Comparison of ENCODE assay signal across 16 cellular contexts in genomic region chr10:103278424-103278823, GRCh38. TPM values are rescaled to one million over a fixed set of nuclear protein-coding genes. Genes with fewer than 3 reads are reported as not detected.
DNase-seq lines count a peak whose midpoint lies in the region; ATAC-seq, FAIRE-seq and TF ChIP-seq lines count a peak whose summit lies in the region.
"Had no signal": no experiment of that assay in that cellular context is flagged by ENCODE, and none has a peak within 500 bp of the region (broad histone marks: within the 10 kb centered on the region; RNA-seq: fewer than 3 reads in every experiment).

No MANE protein-coding gene starts in this region.

- H3K27ac Mint-ChIP-seq in astrocyte (ENCODE audit: unreplicated experiment) (no peak overlapping the region), mesothelial cell of epicardium (no peak overlapping the region)
- H3K27ac Mint-ChIP-seq: CD8-positive, alpha-beta T cell; stimulated activated memory B cell treated with anti-CD40 and anti-IgM and Interleukin-4, amounts not matched to agents 10 μg/mL and 1 μg/mL and 100 μg/mL, for 72 hours had no signal

- H3K36me3 ChIP-seq in astrocyte (ENCODE audit: insufficient read depth, low read length): no peaks in the 10 kb centered on the region

- H2AFZ ChIP-seq in astrocyte (ENCODE audit: low read depth, low read length): no peak overlapping the region

- peak overlapping the region; percentile 87 for H3K4me2 ChIP-seq in astrocyte (ENCODE audit: low read length)

- peaks cover 13% of the 10 kb centered on the region for H3K4me1 ChIP-seq in astrocyte (ENCODE audit: insufficient read depth, low read length)

- TF ChIP-seq CTCF in GM20000 (IDR thresholded peaks at IDR 0.05; ENCODE audit: extremely low read depth, missing control alignments) (no peak), astrocyte (IDR thresholded peaks at IDR 0.05; ENCODE audit: insufficient read depth, low read depth, low read length) (no peak), mesothelial cell of epicardium (IDR thresholded peaks at IDR 0.05; ENCODE audit: unreplicated experiment) (no peak)

- H3K4me1 Mint-ChIP-seq in astrocyte (ENCODE audit: low read depth, unreplicated experiment) (peaks cover 8% of the 10 kb centered on the region), mesothelial cell of epicardium (peaks cover 6% of the 10 kb centered on the region)

- no peak for ATAC-seq in GM21528 (IDR thresholded peaks at IDR 0.05; ENCODE audit: low FRiP score, unreplicated experiment)
- ATAC-seq: CD8-positive, alpha-beta T cell; stimulated activated memory B cell treated with anti-CD40 and anti-IgM and Interleukin-4, amounts not matched to agents 10 μg/mL and 1 μg/mL and 100 μg/mL, for 72 hours had no signal

- H3K4me3 Mint-ChIP-seq in astrocyte (ENCODE audit: unreplicated experiment) (peak overlapping the region; percentile 75), mesothelial cell of epicardium (peak overlapping the region; percentile 61)
- H3K4me3 Mint-ChIP-seq: stimulated activated memory B cell treated with anti-CD40 and anti-IgM and Interleukin-4, amounts not matched to agents 10 μg/mL and 1 μg/mL and 100 μg/mL, for 72 hours had no signal

- H3K27me3 Mint-ChIP-seq in astrocyte (ENCODE audit: low read depth, unreplicated experiment) (peaks cover 38% of the 10 kb centered on the region), mesothelial cell of epicardium (ENCODE audit: low read depth) (peaks cover 91% of the 10 kb centered on the region)

- DNase-seq in NCI-H146 (lab: John Stamatoyannopoulos, UW) (peak; percentile 45), NCI-H146 treated with DMSO at 0.1 percent for 48 hours (lab: John Stamatoyannopoulos, UW; ENCODE audit: unreplicated experiment) (no peak), GM20000 (ENCODE audit: low spot score) (peak; percentile 36), astrocyte (ENCODE audit: low read depth) (no peak), mesothelial cell of epicardium (ENCODE audit: low spot score in 2 of 2, unreplicated experiment in 2 of 2) (no peak), inferior parietal cortex (ENCODE audit: extremely low spot score) (no peak), DMS53 (lab: John Stamatoyannopoulos, UW) (no peak)
- DNase-seq: GOT3 had no signal

- H3K27me3 ChIP-seq in astrocyte (ENCODE audit: insufficient read depth, low read length): peaks cover 53% of the 10 kb centered on the region

- peaks cover 5% of the 10 kb centered on the region for H3K9me3 Mint-ChIP-seq in astrocyte (ENCODE audit: unreplicated experiment)
- H3K9me3 Mint-ChIP-seq in mesothelial cell of epicardium: no peaks in the 10 kb centered on the region

- H3K9me3 ChIP-seq in astrocyte (ENCODE audit: insufficient read depth, low read depth, low read length): no peaks in the 10 kb centered on the region

- H3K36me3 Mint-ChIP-seq in astrocyte (ENCODE audit: low read depth, unreplicated experiment) (no peaks in the 10 kb centered on the region), mesothelial cell of epicardium (no peaks in the 10 kb centered on the region)
- H3K36me3 Mint-ChIP-seq: CD8-positive, alpha-beta T cell; stimulated activated memory B cell treated with anti-CD40 and anti-IgM and Interleukin-4, amounts not matched to agents 10 μg/mL and 1 μg/mL and 100 μg/mL, for 72 hours had no signal

- H3K4me3 ChIP-seq in astrocyte (ENCODE audit: insufficient read depth, low read depth, low read length): no peak overlapping the region
- H3K4me3 ChIP-seq: lung had no signal

- peaks cover 24% of the 10 kb centered on the region for H4K20me1 ChIP-seq in astrocyte (ENCODE audit: insufficient read depth, low read length)

- no peak overlapping the region for H3K27ac ChIP-seq in astrocyte (ENCODE audit: low read depth, low read length)
- H3K27ac ChIP-seq: coronary artery had no signal

- no peak overlapping the region for H3K9ac ChIP-seq in astrocyte (ENCODE audit: low read length)

- FAIRE-seq in astrocyte (lab: Jason Lieb, UNC): no peak
- FAIRE-seq: RCC 7860 had no signal

- H3K79me2 ChIP-seq in astrocyte (ENCODE audit: insufficient read depth, low read length): no peaks in the 10 kb centered on the region

RNA-seq across cellular contexts. Expression of gene INA, which starts 1.5 kb away (rescaled TPM):
- total RNA-seq in astrocyte (26.9 and 39.6 TPM in 2 replicates), mesothelial cell of epicardium (1.1 to 1.2 TPM (median 1.2 TPM) in 3 replicates)
- total RNA-seq: CD8-positive, alpha-beta T cell; NCI-H460 had no signal

RNA-seq across cellular contexts. Expression of gene RPEL1, which starts 32.7 kb away (rescaled TPM):
- total RNA-seq in astrocyte: not detected in 2 replicates
- not detected in 3 replicates for total RNA-seq in mesothelial cell of epicardium
- total RNA-seq: CD8-positive, alpha-beta T cell; lung; ureter had no signal

Comparison
In these comparisons a context has a peak if more than half of its experiments do, and no peak if none do; other contexts are left out.
1. DNase-seq: peak in NCI-H146 (single experiment) and GM20000 (single experiment); none in NCI-H146 treated with DMSO at 0.1 percent for 48 hours (single experiment), astrocyte (single experiment), mesothelial cell of epicardium (0 of 2), inferior parietal cortex (single experiment) and DMS53 (single experiment).
2. RNA of gene INA, which starts 1.5 kb away (total RNA-seq): 26.9 to 39.6 TPM in astrocyte; 1.1 to 1.2 TPM in mesothelial cell of epicardium; every median in the first group is over 10 times any median in the second.